ENCODE assay signal across 16 cellular contexts in the genomic region with DNA sequence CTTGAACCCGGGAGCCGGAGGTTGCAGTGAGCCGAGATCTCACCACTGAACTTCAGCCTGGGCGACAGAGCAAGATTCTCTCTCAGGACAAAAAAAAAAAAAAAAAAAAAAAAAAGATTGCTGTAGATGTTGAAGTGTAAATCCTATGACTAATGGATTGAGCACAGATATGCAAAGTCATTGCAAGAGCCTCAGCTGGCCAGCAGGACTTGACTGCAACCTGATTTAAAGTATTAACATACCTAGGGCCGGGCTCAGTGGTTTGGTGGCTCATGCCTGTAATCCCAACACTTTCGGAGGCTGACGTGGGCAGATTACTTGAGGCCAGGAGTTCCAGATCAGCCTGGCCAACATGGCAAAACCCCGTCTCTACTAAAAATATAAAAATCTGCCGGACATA.
A peak's percentile ranks its signal among the peaks of the same experiment; 100 is the strongest.
DNase-seq lines count a peak whose midpoint lies in the region; ATAC-seq and TF ChIP-seq lines count a peak whose summit lies in the region.
"Had no signal": no experiment of that assay in that cellular context is flagged by ENCODE, and none has a peak within 500 bp of the region (broad histone marks: within the 10 kb centered on the region; RNA-seq: fewer than 3 reads in every experiment).

No MANE protein-coding gene starts in this region.

- H4K8ac ChIP-seq in IMR-90 (ENCODE audit: low read depth in 2 of 2, low read length in 2 of 2), result no peak overlapping the region

- WGBS in IMR-90 (ENCODE audit: extremely low coverage in 2 of 2, insufficient read length in 1 of 2), 2 experiments, result 80% methylated on average over 2 of the region's 9 CpGs; no CpG with 5 or more reads in 1 of the 2 experiments

- CTCF ChIA-PET in AG04450 (lab: Charles Lee) (interaction anchor here (0.6 to 0.7 kb wide), 2 partner anchors 15 to 302 kb away, joined by 3 to 9 read pairs; no protein-coding TSS in a partner anchor), IMR-90 (lab: Yijun Ruan, JAX) (no interaction called here)

- intact Hi-C loops in IMR-90 (cut with micrococcal nuclease), result no loop called here
- intact Hi-C loops in left ventricle myocardium superior (cut with micrococcal nuclease), result no loop called here

- H3K14ac ChIP-seq in IMR-90 (replicated peaks; ENCODE audit: low read depth, low read length), result 0 out of 2 replicates have a peak overlapping the region, but pooled peaks have one; percentile 17

- TF ChIP-seq CTCF in AG04450 (IDR thresholded peaks at IDR 0.05; ENCODE audit: low read depth, low read length) (no peak), IMR-90 (conservative IDR thresholded peaks at IDR 0.05; ENCODE audit: low read depth, low read length) (0 out of 2 replicates have a peak, but pooled peaks have one; percentile 3)

- H4K91ac ChIP-seq in IMR-90 (ENCODE audit: insufficient read depth, low read depth, low read length), result no peak overlapping the region

- H3K27me3 ChIP-seq in AG04450 (ENCODE audit: control insufficient read depth, insufficient read depth, low read length) (no peaks in the 10 kb centered on the region), IMR-90 (ENCODE audit: control insufficient read depth, insufficient read depth, low read length) (no peaks in the 10 kb centered on the region)
- H3K27me3 ChIP-seq: neural progenitor cell, testis had no signal

- no peak for TF ChIP-seq POLR2A in IMR-90 (IDR thresholded peaks at IDR 0.05; ENCODE audit: low read depth, low read length)

- H3K79me1 ChIP-seq in IMR-90 (ENCODE audit: low read depth in 1 of 2, low read length in 2 of 2), result no peaks in the 10 kb centered on the region

- H2BK15ac ChIP-seq in IMR-90 (ENCODE audit: low read depth, low read length), result no peak overlapping the region

- peak; percentile 48 for DNase-seq in AG04450 (ENCODE audit: low read depth, low spot score)
- peak; percentile 86 for DNase-seq in IMR-90
- peak; percentile 97 for DNase-seq in amniotic epithelial cell (ENCODE audit: low read depth)
- DNase-seq in kidney tubule cell (ENCODE audit: low spot score), result peak; percentile 40
- no peak for DNase-seq in LoVo (ENCODE audit: low spot score)
- no peak for DNase-seq in left ventricle myocardium superior
- no peak for DNase-seq in NCI-H146 treated with DMSO at 0.1 percent for 48 hours (lab: John Stamatoyannopoulos, UW; ENCODE audit: unreplicated experiment)
- DNase-seq: activated CD4-positive, alpha-beta T cell treated with anti-CD3 and anti-CD28 coated beads for 4 hours; activated gamma-delta T cell treated with Interleukin-2 at 50 U/mL for 16 hours; effector memory CD4-positive, alpha-beta T cell; NCI-H2081 treated with DMSO at 0.1 percent for 48 hours; stimulated activated CD4-positive, alpha-beta T cell treated with anti-CD3 and anti-CD28 coated beads, Interleukin-4, amount 100 ng/mL, for 4 hours; testis had no signal

- POLR2A ChIA-PET in AG04450 (lab: Yijun Ruan, JAX) (interaction anchor here (0.7 kb wide), 3 partner anchors 24 to 125 kb away, joined by 3 to 6 read pairs (median 5); no protein-coding TSS in a partner anchor), IMR-90 (lab: Charles Lee; ENCODE audit: unreplicated experiment) (no interaction called here)

- H3K56ac ChIP-seq in IMR-90 (ENCODE audit: extremely low read depth, insufficient read depth, low read length), result no peak overlapping the region

- H3K27ac ChIP-seq in AG04450 (ENCODE audit: low read depth, low read length) (no peak overlapping the region), IMR-90 (ENCODE audit: insufficient read depth, low read length) (no peak overlapping the region)
- H3K27ac ChIP-seq: C4-2B, neural progenitor cell, testis had no signal

- H2BK120ac ChIP-seq in IMR-90 (ENCODE audit: low read depth, low read length), result peak overlapping the region; percentile 2; the same call in 1 of the 2 replicates

- no peaks in the 10 kb centered on the region for H4K20me1 ChIP-seq in IMR-90 (ENCODE audit: insufficient read depth, low read length)

- no peak overlapping the region for H2AK9ac ChIP-seq in IMR-90 (replicated peaks; ENCODE audit: low read depth, low read length, poor library complexity)

- H3K4ac ChIP-seq in IMR-90 (ENCODE audit: low read depth, low read length), result no peak overlapping the region

- in situ Hi-C loops in IMR-90 (cut with MboI; ENCODE audit: low sequenced_read_pairs), result no loop called here

- BruUV-seq in IMR-90 (replicated peaks; lab: Mats Ljungman, UMichigan), result no TSS peak

- no peak overlapping the region for H4K5ac ChIP-seq in IMR-90 (ENCODE audit: low read depth, low read length)

- H3K36me3 ChIP-seq in IMR-90 (ENCODE audit: control insufficient read depth, insufficient read depth, low read length), result no peaks in the 10 kb centered on the region
- H3K36me3 ChIP-seq: neural progenitor cell had no signal

- peaks cover 3% of the 10 kb centered on the region for H3K4me1 ChIP-seq in IMR-90 (ENCODE audit: control insufficient read depth, insufficient read depth, low read length)

- ATAC-seq in IMR-90 (ENCODE audit: low read depth), result peak; percentile 75
- ATAC-seq in left ventricle myocardium superior, result no peak
- no peak for ATAC-seq in HG03108 (IDR thresholded peaks at IDR 0.05; ENCODE audit: unreplicated experiment)

- H3K23ac ChIP-seq in IMR-90 (ENCODE audit: low read depth, low read length), result no peak overlapping the region

- TF ChIP-seq RAD21 in IMR-90 (IDR thresholded peaks at IDR 0.05; ENCODE audit: low read length), result no peak

- H2AK5ac ChIP-seq in IMR-90 (ENCODE audit: low read depth, low read length), result 0 out of 2 replicates have a peak overlapping the region, but pooled peaks have one; percentile 8

- H2AFZ ChIP-seq in IMR-90 (replicated peaks; ENCODE audit: low read length, poor library complexity), result no peak overlapping the region
- H2AFZ ChIP-seq: neural progenitor cell had no signal

- H3K18ac ChIP-seq in IMR-90 (ENCODE audit: low read depth, low read length), result no peak overlapping the region

- no peak overlapping the region for H3K9ac ChIP-seq in IMR-90 (ENCODE audit: low read depth, low read length)
- H3K9ac ChIP-seq: neural progenitor cell had no signal

- no peaks in the 10 kb centered on the region for H3K9me1 ChIP-seq in IMR-90 (ENCODE audit: insufficient read depth, low read length)

- no peak overlapping the region for H3K4me2 ChIP-seq in IMR-90 (ENCODE audit: low read depth, low read length)
- H3K4me2 ChIP-seq: neural progenitor cell had no signal

- no peak overlapping the region for H2BK20ac ChIP-seq in IMR-90 (ENCODE audit: low read depth, low read length)

- H3K4me3 ChIP-seq in AG04450 (ENCODE audit: low read depth, low read length), result no peak overlapping the region
- H3K4me3 ChIP-seq in IMR-90 (ENCODE audit: insufficient read depth, low read depth, low read length), result no peak overlapping the region
- H3K4me3 ChIP-seq: neural progenitor cell, testis had no signal

- H2BK5ac ChIP-seq in IMR-90 (ENCODE audit: low read depth, low read length, poor library complexity, severe bottlenecking), result no peak overlapping the region

- no peaks in the 10 kb centered on the region for H3K9me3 ChIP-seq in AG04450 (ENCODE audit: control insufficient read depth, insufficient read depth, low read length)
- H3K9me3 ChIP-seq in IMR-90 (ENCODE audit: control insufficient read depth, insufficient read depth, low read length), result no peaks in the 10 kb centered on the region
- H3K9me3 ChIP-seq: testis had no signal

- dilution Hi-C loops in IMR-90 (cut with HindIII; ENCODE audit: low sequenced_read_pairs, unreplicated experiment), result no loop called here

TF ChIP-seq in IMR-90, 13 proteins besides CTCF, POLR2A, EP300 and RAD21:
- TF ChIP-seq CHD1 (IDR thresholded peaks at IDR 0.05; ENCODE audit: low read depth, low read length), result no peak
- TF ChIP-seq, protein P1, sequence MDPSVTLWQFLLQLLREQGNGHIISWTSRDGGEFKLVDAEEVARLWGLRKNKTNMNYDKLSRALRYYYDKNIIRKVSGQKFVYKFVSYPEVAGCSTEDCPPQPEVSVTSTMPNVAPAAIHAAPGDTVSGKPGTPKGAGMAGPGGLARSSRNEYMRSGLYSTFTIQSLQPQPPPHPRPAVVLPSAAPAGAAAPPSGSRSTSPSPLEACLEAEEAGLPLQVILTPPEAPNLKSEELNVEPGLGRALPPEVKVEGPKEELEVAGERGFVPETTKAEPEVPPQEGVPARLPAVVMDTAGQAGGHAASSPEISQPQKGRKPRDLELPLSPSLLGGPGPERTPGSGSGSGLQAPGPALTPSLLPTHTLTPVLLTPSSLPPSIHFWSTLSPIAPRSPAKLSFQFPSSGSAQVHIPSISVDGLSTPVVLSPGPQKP (IDR thresholded peaks at IDR 0.05; ENCODE audit: borderline replicate concordance, low read depth, low read length), result no peak
- peak; percentile 92 for TF ChIP-seq NFE2L2 (IDR thresholded peaks at IDR 0.05; ENCODE audit: low read depth, low read length)
- peak; percentile 19; the same call in 1 of the 2 replicates for TF ChIP-seq CEBPB (IDR thresholded peaks at IDR 0.05; ENCODE audit: low read depth, low read length)
- no peak for TF ChIP-seq RCOR1 (IDR thresholded peaks at IDR 0.05; ENCODE audit: insufficient replicate concordance, low read length)
- TF ChIP-seq BHLHE40 (IDR thresholded peaks at IDR 0.05; ENCODE audit: low read depth, low read length), result no peak
- TF ChIP-seq MAZ (IDR thresholded peaks at IDR 0.05; ENCODE audit: borderline replicate concordance, low read depth, low read length), result no peak
- 0 out of 2 replicates have a peak, but pooled peaks have one; percentile 4 for TF ChIP-seq FOS (IDR thresholded peaks at IDR 0.05; ENCODE audit: low read depth, low read length)
- TF ChIP-seq, protein P2, sequence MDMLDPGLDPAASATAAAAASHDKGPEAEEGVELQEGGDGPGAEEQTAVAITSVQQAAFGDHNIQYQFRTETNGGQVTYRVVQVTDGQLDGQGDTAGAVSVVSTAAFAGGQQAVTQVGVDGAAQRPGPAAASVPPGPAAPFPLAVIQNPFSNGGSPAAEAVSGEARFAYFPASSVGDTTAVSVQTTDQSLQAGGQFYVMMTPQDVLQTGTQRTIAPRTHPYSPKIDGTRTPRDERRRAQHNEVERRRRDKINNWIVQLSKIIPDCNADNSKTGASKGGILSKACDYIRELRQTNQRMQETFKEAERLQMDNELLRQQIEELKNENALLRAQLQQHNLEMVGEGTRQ (IDR thresholded peaks at IDR 0.05; ENCODE audit: low read depth, low read length), result no peak
- peak; percentile 23; the same call in 1 of the 2 replicates for TF ChIP-seq MAFK (IDR thresholded peaks at IDR 0.05; ENCODE audit: low read depth, low read length)
- TF ChIP-seq MXI1 (IDR thresholded peaks at IDR 0.05; ENCODE audit: borderline replicate concordance, low read depth, low read length), result no peak

Comparison
In these comparisons a context has a peak if more than half of its experiments do, and no peak if none do; other contexts are left out.
1. DNase-seq: peak in AG04450 (single experiment), IMR-90 (single experiment), amniotic epithelial cell (single experiment) and kidney tubule cell (single experiment); none in LoVo (single experiment), left ventricle myocardium superior (single experiment) and NCI-H146 treated with DMSO at 0.1 percent for 48 hours (single experiment).